In the genomic region with DNA sequence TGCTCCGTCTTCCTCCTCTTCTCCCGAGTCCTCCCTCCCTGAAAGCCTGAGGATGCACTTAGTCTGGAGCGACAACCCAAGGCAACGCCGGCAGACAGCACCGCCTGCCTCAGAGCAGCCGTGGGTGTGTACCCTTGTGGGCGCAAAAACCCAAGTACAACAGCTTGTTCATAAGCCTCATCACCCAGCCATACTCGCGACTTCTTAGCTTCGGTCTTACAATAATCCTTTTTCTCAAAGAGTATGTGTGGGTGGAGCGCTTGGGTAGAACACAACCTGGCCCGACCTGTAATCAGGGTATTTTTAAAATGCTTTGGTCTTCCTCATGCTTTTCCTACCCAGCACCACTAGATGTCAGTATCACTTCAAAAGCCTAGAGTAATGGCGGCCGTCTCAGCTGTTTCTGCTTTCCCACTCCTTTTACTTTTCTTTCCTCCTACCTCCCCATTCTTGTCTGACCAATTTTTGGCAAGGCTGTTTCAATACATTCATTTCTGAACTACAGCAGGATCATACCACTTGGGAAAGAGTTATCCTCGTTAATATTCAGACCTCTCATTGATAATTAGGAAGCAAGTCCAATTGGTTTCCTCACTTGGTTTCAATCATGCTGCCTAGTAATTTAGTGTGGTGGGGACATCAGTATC, we compare ENCODE assay signal across 8 cellular contexts.
DNase-seq lines count a peak whose midpoint lies in the region; ATAC-seq and TF ChIP-seq lines count a peak whose summit lies in the region.

No MANE protein-coding gene starts in this region.

- no peaks in the 10 kb centered on the region for H3K9me3 ChIP-seq in HAP-1
- no peaks in the 10 kb centered on the region for H3K9me3 ChIP-seq in RWPE2 (ENCODE audit: severe bottlenecking)
- H3K9me3 ChIP-seq in aorta (ENCODE audit: control insufficient read depth, low read length): peaks cover 1% of the 10 kb centered on the region

- WGBS in aorta, 2 donors: 3 to 6% methylated on average over 16 of the region's 16 CpGs

- DNase-seq in GM04503 (ENCODE audit: low read depth) (peak; percentile 18), HAP-1 (ENCODE audit: low spot score in 2 of 2) (peak; percentile 60 to 73), RWPE2 (ENCODE audit: low spot score) (no peak), globus pallidus (ENCODE audit: low spot score) (peak; percentile 68), occipital lobe (lab: John Stamatoyannopoulos, UW) (peak; percentile 60), aorta (peak in 1 of 2 donors; percentile 49)
- DNase-seq in activated naive CD4-positive, alpha-beta T cell treated with anti-CD3 and anti-CD28 coated beads, Interleukin-2, amount 50 U/mL, for 16 hours: peak; percentile 36

- TF ChIP-seq CTCF in LNCAP (IDR thresholded peaks at IDR 0.05): peak; percentile 88
- TF ChIP-seq CTCF in RWPE2 (IDR thresholded peaks at IDR 0.05; ENCODE audit: poor library complexity, severe bottlenecking): peak; percentile 84

- H3K4me1 ChIP-seq in HAP-1 (no peaks in the 10 kb centered on the region), RWPE2 (ENCODE audit: insufficient read depth, poor library complexity, severe bottlenecking) (no peaks in the 10 kb centered on the region), aorta (ENCODE audit: control insufficient read depth in 1 of 2, insufficient read depth in 2 of 2, low read length in 2 of 2) (no peaks in the 10 kb centered on the region)

- intact Hi-C loops in aorta (cut with DNase I): loop anchor here in 1 of 2 donors (1.0 kb wide), 1 partner anchor 266 kb away; no protein-coding TSS in a partner anchor

- ATAC-seq in RWPE2 (ENCODE audit: low read depth) (peak; percentile 61), aorta (ENCODE audit: low FRiP score) (peak; percentile 92)

- in situ Hi-C loops in HAP-1 (cut with MboI; ENCODE audit: low sequenced_read_pairs): no loop called here

- no peak overlapping the region for H3K4me3 ChIP-seq in HAP-1
- peak overlapping the region; percentile 13 for H3K4me3 ChIP-seq in RWPE2 (ENCODE audit: severe bottlenecking)
- H3K4me3 ChIP-seq in aorta (ENCODE audit: low read length in 2 of 2): no peak overlapping the region

- H3K27me3 ChIP-seq in HAP-1 (ENCODE audit: low read depth): peaks cover 28% of the 10 kb centered on the region
- H3K27me3 ChIP-seq in RWPE2 (ENCODE audit: insufficient read depth, poor library complexity, severe bottlenecking): no peaks in the 10 kb centered on the region
- H3K27me3 ChIP-seq in aorta (ENCODE audit: control insufficient read depth in 1 of 2, insufficient read depth in 2 of 2, low read length in 1 of 2): no peaks in the 10 kb centered on the region

- H3K36me3 ChIP-seq in HAP-1 (replicated peaks) (no peaks in the 10 kb centered on the region), RWPE2 (ENCODE audit: low read depth) (no peaks in the 10 kb centered on the region), aorta (ENCODE audit: control insufficient read depth in 1 of 2, insufficient read depth in 2 of 2, low read length in 1 of 2) (peaks cover 0 to 7% of the 10 kb centered on the region in 2 donors)

- H3K27ac ChIP-seq in RWPE2 (ENCODE audit: poor library complexity, severe bottlenecking) (no peak overlapping the region), aorta (ENCODE audit: low read depth in 1 of 2, low read length in 2 of 2) (no peak overlapping the region)
